ENCODE assay signal across 30 cellular contexts in the genomic region with DNA sequence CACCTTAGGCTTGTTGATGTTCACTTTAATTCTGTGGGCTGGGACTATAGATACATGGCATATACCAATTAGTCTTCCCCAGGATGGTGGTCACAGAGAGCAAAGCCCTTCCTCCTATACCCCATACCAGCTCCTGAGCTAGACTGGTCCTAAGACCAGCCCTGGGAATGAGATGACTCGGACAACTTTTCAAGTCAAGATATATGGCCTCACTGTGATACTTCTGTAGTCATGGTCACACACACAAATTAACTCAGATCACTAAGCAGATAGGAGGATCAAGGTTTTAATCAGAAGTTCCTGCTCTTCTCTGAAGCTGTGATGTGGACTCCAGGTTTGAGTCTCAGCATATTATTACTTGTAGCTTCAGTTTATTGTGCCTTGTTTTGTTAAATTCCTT.
"Had no signal": no experiment of that assay in that cellular context is flagged by ENCODE, and none has a peak within 500 bp of the region (broad histone marks: within the 10 kb centered on the region; RNA-seq: fewer than 3 reads in every experiment).

No MANE protein-coding gene starts in this region.

- H3K4me1 Mint-ChIP-seq: brain had no signal

- FAIRE-seq: colon had no signal

- H3K27me3 Mint-ChIP-seq: activated naive CD8-positive, alpha-beta T cell; brain had no signal

- H3K27me3 ChIP-seq: cardiac muscle cell had no signal

- ATAC-seq: activated CD8-positive, alpha-beta T cell treated with anti-CD3 and anti-CD28 coated beads, Interleukin-2, amount 10 ng/mL, durations not matched to agents 7 days and 5 days; Panc1; Right ventricle myocardium inferior had no signal

- H3K4me3 ChIP-seq: cardiac muscle cell, SK-N-MC had no signal

- DNase-seq: activated CD4-positive, alpha-beta T cell treated with anti-CD3 and anti-CD28 coated beads for 48 hours; activated CD4-positive, alpha-beta T cell treated with anti-CD3 and anti-CD28 coated beads, Interleukin-2, amount 50 U/mL, for 4 hours; activated CD8-positive, alpha-beta T cell treated with anti-CD3 and anti-CD28 coated beads, Interleukin-2, amount 10 ng/mL, durations not matched to agents 7 days and 5 days; activated gamma-delta T cell; activated naive CD4-positive, alpha-beta T cell treated with anti-CD3 and anti-CD28 coated beads for 36 hours; amygdala; cerebellar nuclear complex; Kasumi-1; KBM-7; NCI-H1048; NCI-H146; NCI-H187 treated with DMSO at 0.1 percent for 48 hours; NCI-H2107; NCI-H2171 treated with DMSO at 0.1 percent for 48 hours; NCI-H226; NCI-H526; NCI-H774; NK-92 treated with Interleukin-12 subunit alpha and Interleukin-12 subunit beta, amount 100 ng/mL, for 24 hours; OCI-M1; RPMI8226; T-helper 1 cell; WERI-Rb-1 had no signal

- H3K4me3 Mint-ChIP-seq: activated CD8-positive, alpha-beta T cell treated with anti-CD3 and anti-CD28 coated beads, Interleukin-2, amount 10 ng/mL, durations not matched to agents 7 days and 5 days; activated naive CD4-positive, alpha-beta T cell treated with anti-CD3 and anti-CD28 coated beads for 36 hours; activated naive CD8-positive, alpha-beta T cell; activated T-helper 1 cell treated with anti-CD3 and anti-CD28 coated beads, Interleukin-12 subunit alpha, Interleukin-12 subunit beta, Interleukin-2, Interleukin-4 antibody, amounts not matched to agents 30 ng/mL and 10 ng/mL and 1 ng/mL, durations not matched to agents 14 hours and 24 hours and 36 hours; brain had no signal

- H3K9me3 Mint-ChIP-seq: activated naive CD4-positive, alpha-beta T cell treated with anti-CD3 and anti-CD28 coated beads for 36 hours; activated T-helper 1 cell treated with anti-CD3 and anti-CD28 coated beads, Interleukin-12 subunit alpha, Interleukin-12 subunit beta, Interleukin-2, Interleukin-4 antibody, amounts not matched to agents 30 ng/mL and 10 ng/mL and 1 ng/mL, durations not matched to agents 14 hours and 24 hours and 36 hours; brain had no signal

- H3K27ac ChIP-seq: cardiac muscle cell, SK-N-MC, WERI-Rb-1 had no signal

- H3K27ac Mint-ChIP-seq: activated CD8-positive, alpha-beta T cell treated with anti-CD3 and anti-CD28 coated beads, Interleukin-2, amount 10 ng/mL, durations not matched to agents 7 days and 5 days; activated naive CD4-positive, alpha-beta T cell treated with anti-CD3 and anti-CD28 coated beads for 36 hours; activated naive CD8-positive, alpha-beta T cell; activated T-helper 1 cell treated with anti-CD3 and anti-CD28 coated beads, Interleukin-12 subunit alpha, Interleukin-12 subunit beta, Interleukin-2, Interleukin-4 antibody, amounts not matched to agents 30 ng/mL and 10 ng/mL and 1 ng/mL, durations not matched to agents 14 hours and 24 hours and 36 hours; brain had no signal
